In genomic region chr17:77872199-77872598, GRCh38 we compare ENCODE assay signal across 23 cellular contexts.
DNase-seq lines count a peak whose midpoint lies in the region; ATAC-seq lines count a peak whose summit lies in the region.
"Had no signal": no experiment of that assay in that cellular context is flagged by ENCODE, and none has a peak within 500 bp of the region (broad histone marks: within the 10 kb centered on the region; RNA-seq: fewer than 3 reads in every experiment).

No MANE protein-coding gene starts in this region.

- peaks cover 5% of the 10 kb centered on the region for H3K27me3 Mint-ChIP-seq in activated T-cell treated with anti-CD3 and anti-CD28 coated beads, Interleukin-2, amount 50 U/mL, for 72 hours (ENCODE audit: low read depth)
- no peaks in the 10 kb centered on the region for H3K27me3 Mint-ChIP-seq in activated T-cell treated with anti-CD3 and anti-CD28 coated beads, Interleukin-2, amount 50 U/mL, for 24 hours
- peaks cover 0 to 2% of the 10 kb centered on the region in 2 donors for H3K27me3 Mint-ChIP-seq in CD8-positive, alpha-beta memory T cell
- peaks cover 2% of the 10 kb centered on the region for H3K27me3 Mint-ChIP-seq in activated T-helper 2 cell treated with anti-CD3 and anti-CD28 coated beads, Interferon-gamma antibody, Interleukin-2, Interleukin-4, amounts not matched to agents 10 μg/mL and 5 μg/mL and 100 μg/mL, durations not matched to agents 14 hours and 24 hours and 36 hours (ENCODE audit: low read depth)
- H3K27me3 Mint-ChIP-seq in natural killer cell treated with Interleukin-12 subunit alpha and Interleukin-12 subunit beta and Interleukin-15 and Interleukin-18, amount 100 ng/mL, for 72 hours: peaks cover 0 to 9% of the 10 kb centered on the region in 2 donors

- H3K4me1 ChIP-seq in CD8-positive, alpha-beta memory T cell (ENCODE audit: insufficient read depth, low read length): peaks cover 78% of the 10 kb centered on the region
- H3K4me1 ChIP-seq: esophagus muscularis mucosa, gastrocnemius medialis, pancreas, uterus had no signal

- H3K27me3 ChIP-seq in CD8-positive, alpha-beta memory T cell (ENCODE audit: insufficient read depth, low read length, poor library complexity, severe bottlenecking): no peaks in the 10 kb centered on the region
- H3K27me3 ChIP-seq: gastrocnemius medialis, uterus had no signal

- no peak for DNase-seq in activated T-cell treated with anti-CD3 and anti-CD28 coated beads, Interleukin-2, amount 50 U/mL, for 72 hours
- no peak for DNase-seq in activated T-cell treated with anti-CD3 and anti-CD28 coated beads, Interleukin-2, amount 50 U/mL, for 24 hours
- DNase-seq in CD8-positive, alpha-beta memory T cell: peak in 3 of 5 donors; percentile 16 to 65 (median 38)
- no peak for DNase-seq in activated T-helper 2 cell treated with anti-CD3 and anti-CD28 coated beads, Interferon-gamma antibody, Interleukin-2, Interleukin-4, amounts not matched to agents 10 μg/mL and 5 μg/mL and 100 μg/mL, durations not matched to agents 14 hours and 24 hours and 36 hours (ENCODE audit: low spot score)
- DNase-seq in natural killer cell treated with Interleukin-12 subunit alpha and Interleukin-12 subunit beta and Interleukin-15 and Interleukin-18, amount 100 ng/mL, for 72 hours (ENCODE audit: low spot score): peak; percentile 37
- no peak for DNase-seq in globus pallidus (ENCODE audit: low spot score)
- no peak for DNase-seq in AG20443 (ENCODE audit: low spot score)
- DNase-seq: DMS 273 treated with DMSO at 0.1 percent for 48 hours; effector CD8-positive, alpha-beta T cell; gastrocnemius medialis; IMR-90; kidney glomerular epithelial cell; NCI-H146; NCI-H2171; pancreas; SW 1271; uterus had no signal

- ATAC-seq in activated T-cell treated with anti-CD3 and anti-CD28 coated beads, Interleukin-2, amount 50 U/mL, for 72 hours (replicated peaks in 1 of 2): no peak
- ATAC-seq in natural killer cell treated with Interleukin-12 subunit alpha and Interleukin-12 subunit beta and Interleukin-15 and Interleukin-18, amount 100 ng/mL, for 72 hours: no peak
- ATAC-seq in HG02885 (IDR thresholded peaks at IDR 0.05; ENCODE audit: poor library complexity, unreplicated experiment): no peak
- ATAC-seq: gastrocnemius medialis, GM23338, pancreas, right cardiac atrium had no signal

- H3K4me1 Mint-ChIP-seq in activated T-cell treated with anti-CD3 and anti-CD28 coated beads, Interleukin-2, amount 50 U/mL, for 72 hours (ENCODE audit: low read depth): peaks cover 48% of the 10 kb centered on the region
- H3K4me1 Mint-ChIP-seq in activated T-cell treated with anti-CD3 and anti-CD28 coated beads, Interleukin-2, amount 50 U/mL, for 24 hours (ENCODE audit: low read depth): peaks cover 56% of the 10 kb centered on the region
- peaks cover 45 to 75% (median 61%) of the 10 kb centered on the region in 3 donors for H3K4me1 Mint-ChIP-seq in CD8-positive, alpha-beta memory T cell
- H3K4me1 Mint-ChIP-seq in activated T-helper 2 cell treated with anti-CD3 and anti-CD28 coated beads, Interferon-gamma antibody, Interleukin-2, Interleukin-4, amounts not matched to agents 10 μg/mL and 5 μg/mL and 100 μg/mL, durations not matched to agents 14 hours and 24 hours and 36 hours (ENCODE audit: low read depth): peaks cover 37% of the 10 kb centered on the region
- peaks cover 42 to 57% of the 10 kb centered on the region in 2 donors for H3K4me1 Mint-ChIP-seq in natural killer cell treated with Interleukin-12 subunit alpha and Interleukin-12 subunit beta and Interleukin-15 and Interleukin-18, amount 100 ng/mL, for 72 hours (ENCODE audit: low read depth in 2 of 2)

- no peak overlapping the region for H3K27ac Mint-ChIP-seq in activated T-cell treated with anti-CD3 and anti-CD28 coated beads, Interleukin-2, amount 50 U/mL, for 72 hours
- no peak overlapping the region for H3K27ac Mint-ChIP-seq in activated T-cell treated with anti-CD3 and anti-CD28 coated beads, Interleukin-2, amount 50 U/mL, for 24 hours
- peak overlapping the region; percentile 70 to 92 (median 78) for H3K27ac Mint-ChIP-seq in CD8-positive, alpha-beta memory T cell
- peak overlapping the region; percentile 54 for H3K27ac Mint-ChIP-seq in activated T-helper 2 cell treated with anti-CD3 and anti-CD28 coated beads, Interferon-gamma antibody, Interleukin-2, Interleukin-4, amounts not matched to agents 10 μg/mL and 5 μg/mL and 100 μg/mL, durations not matched to agents 14 hours and 24 hours and 36 hours
- H3K27ac Mint-ChIP-seq in natural killer cell treated with Interleukin-12 subunit alpha and Interleukin-12 subunit beta and Interleukin-15 and Interleukin-18, amount 100 ng/mL, for 72 hours: no peak overlapping the region
- H3K27ac Mint-ChIP-seq: activated T-helper 1 cell treated with anti-CD3 and anti-CD28 coated beads, Interleukin-12 subunit alpha, Interleukin-12 subunit beta, Interleukin-2, Interleukin-4 antibody, amounts not matched to agents 30 ng/mL and 10 ng/mL and 1 ng/mL, durations not matched to agents 14 hours and 24 hours and 36 hours; GM23338 had no signal

- CTCF ChIA-PET in CD8-positive, alpha-beta memory T cell (lab: Charles Lee): no interaction called here

- intact Hi-C loops in activated T-helper 2 cell treated with anti-CD3 and anti-CD28 coated beads, Interferon-gamma antibody, Interleukin-2, Interleukin-4, amounts not matched to agents 10 μg/mL and 5 μg/mL and 100 μg/mL, durations not matched to agents 14 hours and 24 hours and 36 hours (cut with micrococcal nuclease): no loop called here

- no peaks in the 10 kb centered on the region for H3K9me3 ChIP-seq in CD8-positive, alpha-beta memory T cell (ENCODE audit: low read length)
- H3K9me3 ChIP-seq: gastrocnemius medialis, pancreas, uterus had no signal

- POLR2A ChIA-PET in CD8-positive, alpha-beta memory T cell (lab: Charles Lee): no interaction called here

- H3K27ac ChIP-seq in CD8-positive, alpha-beta memory T cell (ENCODE audit: low read depth, low read length): no peak overlapping the region
- H3K27ac ChIP-seq: BLaER1 treated with 17β-estradiol and CSF1 and Interleukin-3, amounts not matched to agents 10 nM and 100 nM; esophagus muscularis mucosa; gastrocnemius medialis; pancreas; uterus had no signal

- peaks cover 8 to 10% of the 10 kb centered on the region in 2 donors for H3K9me3 Mint-ChIP-seq in activated T-cell treated with anti-CD3 and anti-CD28 coated beads, Interleukin-2, amount 50 U/mL, for 72 hours
- peaks cover 11% of the 10 kb centered on the region for H3K9me3 Mint-ChIP-seq in activated T-cell treated with anti-CD3 and anti-CD28 coated beads, Interleukin-2, amount 50 U/mL, for 24 hours
- H3K9me3 Mint-ChIP-seq in CD8-positive, alpha-beta memory T cell: peaks cover 0 to 10% (median 4%) of the 10 kb centered on the region in 5 donors
- peaks cover 16% of the 10 kb centered on the region for H3K9me3 Mint-ChIP-seq in activated T-helper 2 cell treated with anti-CD3 and anti-CD28 coated beads, Interferon-gamma antibody, Interleukin-2, Interleukin-4, amounts not matched to agents 10 μg/mL and 5 μg/mL and 100 μg/mL, durations not matched to agents 14 hours and 24 hours and 36 hours
- H3K9me3 Mint-ChIP-seq in natural killer cell treated with Interleukin-12 subunit alpha and Interleukin-12 subunit beta and Interleukin-15 and Interleukin-18, amount 100 ng/mL, for 72 hours: peaks cover 13% of the 10 kb centered on the region

- no peak overlapping the region for H3K4me3 ChIP-seq in CD8-positive, alpha-beta memory T cell (ENCODE audit: low read length)
- H3K4me3 ChIP-seq: BLaER1 treated with 17β-estradiol and CSF1 and Interleukin-3, amounts not matched to agents 10 nM and 100 nM; esophagus muscularis mucosa; gastrocnemius medialis; GM23338; pancreas; uterus had no signal

- H3K36me3 ChIP-seq in CD8-positive, alpha-beta memory T cell (ENCODE audit: insufficient read depth, low read length): no peaks in the 10 kb centered on the region
- H3K36me3 ChIP-seq: esophagus muscularis mucosa, gastrocnemius medialis, pancreas, uterus had no signal

- peaks cover 11 to 16% of the 10 kb centered on the region in 2 donors for H3K36me3 Mint-ChIP-seq in activated T-cell treated with anti-CD3 and anti-CD28 coated beads, Interleukin-2, amount 50 U/mL, for 72 hours (ENCODE audit: insufficient read depth in 2 of 2)
- peaks cover 12% of the 10 kb centered on the region for H3K36me3 Mint-ChIP-seq in activated T-cell treated with anti-CD3 and anti-CD28 coated beads, Interleukin-2, amount 50 U/mL, for 24 hours (ENCODE audit: low read depth)
- H3K36me3 Mint-ChIP-seq in CD8-positive, alpha-beta memory T cell: peaks cover 0 to 9% (median 0%) of the 10 kb centered on the region in 3 donors
- peaks cover 15% of the 10 kb centered on the region for H3K36me3 Mint-ChIP-seq in activated T-helper 2 cell treated with anti-CD3 and anti-CD28 coated beads, Interferon-gamma antibody, Interleukin-2, Interleukin-4, amounts not matched to agents 10 μg/mL and 5 μg/mL and 100 μg/mL, durations not matched to agents 14 hours and 24 hours and 36 hours (ENCODE audit: low read depth)
- H3K36me3 Mint-ChIP-seq in natural killer cell treated with Interleukin-12 subunit alpha and Interleukin-12 subunit beta and Interleukin-15 and Interleukin-18, amount 100 ng/mL, for 72 hours: peaks cover 13% of the 10 kb centered on the region

- peak overlapping the region; percentile 15 to 49 for H3K4me3 Mint-ChIP-seq in activated T-cell treated with anti-CD3 and anti-CD28 coated beads, Interleukin-2, amount 50 U/mL, for 72 hours
- no peak overlapping the region for H3K4me3 Mint-ChIP-seq in activated T-cell treated with anti-CD3 and anti-CD28 coated beads, Interleukin-2, amount 50 U/mL, for 24 hours
- H3K4me3 Mint-ChIP-seq in CD8-positive, alpha-beta memory T cell: peak overlapping the region in 6 of 7 donors; percentile 15 to 64 (median 48)
- H3K4me3 Mint-ChIP-seq in activated T-helper 2 cell treated with anti-CD3 and anti-CD28 coated beads, Interferon-gamma antibody, Interleukin-2, Interleukin-4, amounts not matched to agents 10 μg/mL and 5 μg/mL and 100 μg/mL, durations not matched to agents 14 hours and 24 hours and 36 hours (ENCODE audit: low read depth): no peak overlapping the region
- no peak overlapping the region for H3K4me3 Mint-ChIP-seq in natural killer cell treated with Interleukin-12 subunit alpha and Interleukin-12 subunit beta and Interleukin-15 and Interleukin-18, amount 100 ng/mL, for 72 hours
- H3K4me3 Mint-ChIP-seq: activated T-helper 1 cell treated with anti-CD3 and anti-CD28 coated beads, Interleukin-12 subunit alpha, Interleukin-12 subunit beta, Interleukin-2, Interleukin-4 antibody, amounts not matched to agents 30 ng/mL and 10 ng/mL and 1 ng/mL, durations not matched to agents 14 hours and 24 hours and 36 hours; GM23338 had no signal

Comparison
In these comparisons a context has a peak if more than half of its experiments do, and no peak if none do; other contexts are left out.
1. H3K4me3 Mint-ChIP-seq: peak in activated T-cell treated with anti-CD3 and anti-CD28 coated beads, Interleukin-2, amount 50 U/mL, for 72 hours (2 of 2) and CD8-positive, alpha-beta memory T cell (6 of 7); none in activated T-cell treated with anti-CD3 and anti-CD28 coated beads, Interleukin-2, amount 50 U/mL, for 24 hours (single experiment), activated T-helper 2 cell treated with anti-CD3 and anti-CD28 coated beads, Interferon-gamma antibody, Interleukin-2, Interleukin-4, amounts not matched to agents 10 μg/mL and 5 μg/mL and 100 μg/mL, durations not matched to agents 14 hours and 24 hours and 36 hours (single experiment) and natural killer cell treated with Interleukin-12 subunit alpha and Interleukin-12 subunit beta and Interleukin-15 and Interleukin-18, amount 100 ng/mL, for 72 hours (single experiment).
2. DNase-seq: peak in CD8-positive, alpha-beta memory T cell (3 of 5) and natural killer cell treated with Interleukin-12 subunit alpha and Interleukin-12 subunit beta and Interleukin-15 and Interleukin-18, amount 100 ng/mL, for 72 hours (single experiment); none in activated T-cell treated with anti-CD3 and anti-CD28 coated beads, Interleukin-2, amount 50 U/mL, for 72 hours (0 of 2), activated T-cell treated with anti-CD3 and anti-CD28 coated beads, Interleukin-2, amount 50 U/mL, for 24 hours (single experiment), activated T-helper 2 cell treated with anti-CD3 and anti-CD28 coated beads, Interferon-gamma antibody, Interleukin-2, Interleukin-4, amounts not matched to agents 10 μg/mL and 5 μg/mL and 100 μg/mL, durations not matched to agents 14 hours and 24 hours and 36 hours (single experiment), globus pallidus (single experiment) and AG20443 (single experiment).
3. H3K27ac Mint-ChIP-seq: peak in CD8-positive, alpha-beta memory T cell (8 of 8) and activated T-helper 2 cell treated with anti-CD3 and anti-CD28 coated beads, Interferon-gamma antibody, Interleukin-2, Interleukin-4, amounts not matched to agents 10 μg/mL and 5 μg/mL and 100 μg/mL, durations not matched to agents 14 hours and 24 hours and 36 hours (single experiment); none in activated T-cell treated with anti-CD3 and anti-CD28 coated beads, Interleukin-2, amount 50 U/mL, for 72 hours (single experiment), activated T-cell treated with anti-CD3 and anti-CD28 coated beads, Interleukin-2, amount 50 U/mL, for 24 hours (single experiment) and natural killer cell treated with Interleukin-12 subunit alpha and Interleukin-12 subunit beta and Interleukin-15 and Interleukin-18, amount 100 ng/mL, for 72 hours (0 of 2).